ENCODE assay signal across 26 cellular contexts in genomic region chr12:40127408-40127807, GRCh38.
"Had no signal": no experiment of that assay in that cellular context is flagged by ENCODE, and none has a peak within 500 bp of the region (broad histone marks: within the 10 kb centered on the region; RNA-seq: fewer than 3 reads in every experiment).

No MANE protein-coding gene starts in this region.

- H3K36me3 ChIP-seq: ascending aorta, breast epithelium, esophagus squamous epithelium had no signal

- H3K9me3 ChIP-seq: ascending aorta, breast epithelium, esophagus squamous epithelium had no signal

- H3K4me3 ChIP-seq: ascending aorta, breast epithelium, coronary artery, esophagus squamous epithelium had no signal

- H3K27me3 ChIP-seq: ascending aorta, breast epithelium, esophagus squamous epithelium had no signal

- H3K4me1 ChIP-seq: ascending aorta, breast epithelium, esophagus squamous epithelium had no signal

- FAIRE-seq: frontal cortex had no signal

- ATAC-seq: activated CD4-positive, alpha-beta T cell treated with anti-CD3 and anti-CD28 coated beads for 36 hours; activated CD8-positive, alpha-beta memory T cell treated with anti-CD3 and anti-CD28 coated beads, Interleukin-2, amount 10 ng/mL, durations not matched to agents 7 days and 5 days; activated CD8-positive, alpha-beta T cell treated with anti-CD3 and anti-CD28 coated beads, Interleukin-2, amount 10 ng/mL, durations not matched to agents 7 days and 5 days; activated naive CD4-positive, alpha-beta T cell treated with anti-CD3 and anti-CD28 coated beads, Interleukin-2, amount 50 U/mL, for 72 hours; effector memory CD8-positive, alpha-beta T cell; T-helper 17 cell had no signal

- H3K27ac ChIP-seq: ascending aorta, breast epithelium, coronary artery, epithelial cell of prostate, esophagus squamous epithelium had no signal

- DNase-seq: activated CD4-positive, alpha-beta memory T cell treated with anti-CD3 and anti-CD28 coated beads for 36 hours; activated CD4-positive, alpha-beta T cell treated with anti-CD3 and anti-CD28 coated beads for 36 hours; activated CD4-positive, alpha-beta T cell treated with anti-CD3 and anti-CD28 coated beads, Interleukin-2, amount 10 ng/mL, durations not matched to agents 24 days and 14 days; activated CD4-positive, CD25-positive, alpha-beta regulatory T cell; activated CD4-positive, CD25-positive, alpha-beta regulatory T cell treated with anti-CD3 and anti-CD28 coated beads, Interleukin-2, amount 50 U/mL, for 72 hours; activated CD8-positive, alpha-beta memory T cell treated with anti-CD3 and anti-CD28 coated beads, Interleukin-2, amount 10 ng/mL, durations not matched to agents 7 days and 5 days; activated CD8-positive, alpha-beta memory T cell treated with anti-CD3 and anti-CD28 coated beads, Interleukin-2, amount 50 U/mL, for 4 hours; activated CD8-positive, alpha-beta T cell treated with anti-CD3 and anti-CD28 coated beads, Interleukin-2, amount 10 ng/mL, durations not matched to agents 7 days and 5 days; activated effector memory CD4-positive, alpha-beta T cell treated with anti-CD3 and anti-CD28 coated beads, Interleukin-2, amount 50 U/mL, for 16 hours; activated naive CD4-positive, alpha-beta T cell; activated naive CD4-positive, alpha-beta T cell treated with anti-CD3 and anti-CD28 coated beads, Interleukin-2, amount 10 ng/mL, durations not matched to agents 7 days and 5 days; activated naive CD8-positive, alpha-beta T cell treated with anti-CD3 and anti-CD28 coated beads, Interleukin-2, amount 10 ng/mL, durations not matched to agents 7 days and 5 days; activated T-cell treated with anti-CD3 and anti-CD28 coated beads, Interleukin-2, amount 50 U/mL, for 1 hour; activated T-cell treated with anti-CD3 and anti-CD28 coated beads, Interleukin-2, amount 50 U/mL, for 48 hours; effector CD4-positive, alpha-beta T cell; effector memory CD8-positive, alpha-beta T cell; esophagus squamous epithelium; head of caudate nucleus; T-helper 1 cell; T-helper 17 cell had no signal
